8 cellular contexts compared by ENCODE assay signal in genomic region chr1:162498442-162498785, GRCh38. TPM values are rescaled to one million over a fixed set of nuclear protein-coding genes. Genes with fewer than 3 reads are reported as not detected.
A peak's percentile ranks its signal among the peaks of the same experiment; 100 is the strongest.
DNase-seq lines count a peak whose midpoint lies in the region; ATAC-seq, FAIRE-seq and TF ChIP-seq lines count a peak whose summit lies in the region.

No MANE protein-coding gene starts in this region.

- H3K9me3 ChIP-seq in pancreas = no peaks in the 10 kb centered on the region

- peak overlapping the region; percentile 90 for H3K27ac ChIP-seq in RWPE1
- peak overlapping the region; percentile 75 for H3K27ac ChIP-seq in epithelial cell of prostate
- peak overlapping the region in 3 of 4 donors; percentile 62 to 92 (median 76) for H3K27ac ChIP-seq in pancreas

- no peaks in the 10 kb centered on the region for H3K27me3 ChIP-seq in pancreas

- ATAC-seq in activated CD8-positive, alpha-beta memory T cell treated with anti-CD3 and anti-CD28 coated beads, Interleukin-2, amount 10 ng/mL, durations not matched to agents 7 days and 5 days = peak; percentile 1
- ATAC-seq in HG02938 (IDR thresholded peaks at IDR 0.05; ENCODE audit: unreplicated experiment) (peak; percentile 21), pancreas (peak in 2 of 4 donors; percentile 8)

- intact Hi-C loops in pancreas (cut with DNase I) = no loop called here

- peak overlapping the region; percentile 93 for H3K27ac Mint-ChIP-seq in activated CD8-positive, alpha-beta memory T cell treated with anti-CD3 and anti-CD28 coated beads, Interleukin-2, amount 10 ng/mL, durations not matched to agents 7 days and 5 days

- WGBS in pancreas, 2 donors = 0 to 1% methylated on average over 7 of the region's 7 CpGs

- TF ChIP-seq CTCF in RWPE1 (conservative IDR thresholded peaks at IDR 0.05; ENCODE audit: low read depth) (no peak), pancreas (IDR thresholded peaks at IDR 0.05) (no peak)

- FAIRE-seq in pancreas (lab: Jason Lieb, UNC) = no peak

- DNase-seq in activated CD8-positive, alpha-beta memory T cell treated with anti-CD3 and anti-CD28 coated beads, Interleukin-2, amount 10 ng/mL, durations not matched to agents 7 days and 5 days = no peak
- no peak for DNase-seq in activated CD8-positive, alpha-beta memory T cell treated with anti-CD3 and anti-CD28 coated beads, Interleukin-2, amount 50 U/mL, for 4 hours
- DNase-seq in RWPE1 (ENCODE audit: low spot score) (no peak), epithelial cell of prostate (ENCODE audit: low read depth, low spot score) (no peak), pancreas (no peak), SW 1271 (lab: John Stamatoyannopoulos, UW) (no peak), NCI-H510A treated with DMSO at 0.1 percent for 48 hours (lab: John Stamatoyannopoulos, UW) (no peak)

- CTCF ChIA-PET in activated CD8-positive, alpha-beta memory T cell treated with anti-CD3 and anti-CD28 coated beads, Interleukin-2, amount 10 ng/mL, durations not matched to agents 7 days and 5 days (lab: Charles Lee) = interaction anchor here (0.8 to 1.3 kb wide), 2 partner anchors 10 to 15 kb away, joined by 3 read pairs; no protein-coding TSS in a partner anchor
- CTCF ChIA-PET in RWPE1 (lab: Yijun Ruan, JAX) = interaction anchor here (0.6 to 0.9 kb wide), 2 partner anchors 107 to 122 kb away, joined by 3 read pairs; no protein-coding TSS in a partner anchor

- H3K36me3 Mint-ChIP-seq in activated CD8-positive, alpha-beta memory T cell treated with anti-CD3 and anti-CD28 coated beads, Interleukin-2, amount 10 ng/mL, durations not matched to agents 7 days and 5 days = peaks cover 23% of the 10 kb centered on the region

- H3K36me3 ChIP-seq in pancreas = no peaks in the 10 kb centered on the region

- peaks cover 35% of the 10 kb centered on the region for H3K4me1 Mint-ChIP-seq in activated CD8-positive, alpha-beta memory T cell treated with anti-CD3 and anti-CD28 coated beads, Interleukin-2, amount 10 ng/mL, durations not matched to agents 7 days and 5 days

- H3K4me1 ChIP-seq in pancreas = peaks cover 6 to 15% (median 7%) of the 10 kb centered on the region in 3 donors

- H3K27me3 Mint-ChIP-seq in activated CD8-positive, alpha-beta memory T cell treated with anti-CD3 and anti-CD28 coated beads, Interleukin-2, amount 10 ng/mL, durations not matched to agents 7 days and 5 days = no peaks in the 10 kb centered on the region

- no peaks in the 10 kb centered on the region for H3K9me3 Mint-ChIP-seq in activated CD8-positive, alpha-beta memory T cell treated with anti-CD3 and anti-CD28 coated beads, Interleukin-2, amount 10 ng/mL, durations not matched to agents 7 days and 5 days (ENCODE audit: low read depth)

- POLR2A ChIA-PET in RWPE1 (lab: Yijun Ruan, JAX; ENCODE audit: low non-redundant PET) = no interaction called here

- peak overlapping the region; percentile 78 to 98 (median 86) for H3K4me3 ChIP-seq in pancreas

- peak overlapping the region; percentile 95 for H3K4me3 Mint-ChIP-seq in activated CD8-positive, alpha-beta memory T cell treated with anti-CD3 and anti-CD28 coated beads, Interleukin-2, amount 10 ng/mL, durations not matched to agents 7 days and 5 days

RNA-seq across cellular contexts. Expression of gene UHMK1, which starts 0.8 kb away (rescaled TPM):
- 10 to 100 TPM; 51.5 to 62.0 TPM for total RNA-seq in activated CD8-positive, alpha-beta memory T cell treated with anti-CD3 and anti-CD28 coated beads, Interleukin-2, amount 10 ng/mL, durations not matched to agents 7 days and 5 days
- total RNA-seq in pancreas = 10 to 100 TPM in 4 of 6 donors, 1 to 10 TPM in 2; 8.5 to 19.0 (median 11.9) TPM
- polyA plus RNA-seq in pancreas = 1 to 10 TPM; 4.3 to 9.1 TPM
